Comparison of ENCODE assay signal across 11 cellular contexts in the genomic region with DNA sequence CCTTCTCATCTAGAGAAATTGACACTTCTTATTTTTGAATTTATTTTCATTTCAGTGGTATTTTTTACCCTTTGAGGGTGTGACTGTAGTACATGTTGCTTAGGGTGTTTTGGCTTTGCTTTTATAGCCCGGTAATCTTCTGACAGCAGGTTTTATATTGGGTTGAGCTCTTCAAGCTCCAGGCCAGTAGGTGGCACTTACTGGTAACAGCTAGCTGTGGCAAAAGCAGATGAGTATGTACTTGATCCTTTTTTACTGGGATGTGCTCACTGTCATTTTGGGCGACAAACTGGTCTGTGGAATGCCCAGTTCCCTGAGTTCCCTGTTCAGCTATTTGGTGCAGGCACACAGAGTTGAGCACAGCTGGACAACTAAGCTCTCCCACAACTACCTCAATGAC.
A peak's percentile ranks its signal among the peaks of the same experiment; 100 is the strongest.
DNase-seq lines count a peak whose midpoint lies in the region; TF ChIP-seq lines count a peak whose summit lies in the region.
"Had no signal": no experiment of that assay in that cellular context is flagged by ENCODE, and none has a peak within 500 bp of the region (broad histone marks: within the 10 kb centered on the region; RNA-seq: fewer than 3 reads in every experiment).

No MANE protein-coding gene starts in this region.

- peaks cover 0 to 2% of the 10 kb centered on the region in 2 donors for H3K36me3 ChIP-seq in uterus

- H3K4me3 ChIP-seq in cardiac fibroblast (replicated peaks in 1 of 2; ENCODE audit: low read depth in 2 of 2, low read length in 2 of 2) (no peak overlapping the region), retinal pigment epithelial cell (ENCODE audit: low read length) (no peak overlapping the region), uterus (no peak overlapping the region)

- TF ChIP-seq POLR2A in uterus (IDR thresholded peaks at IDR 0.05): no peak

- H3K4me1 ChIP-seq in uterus: no peaks in the 10 kb centered on the region

- no peaks in the 10 kb centered on the region for H3K9me3 ChIP-seq in uterus

- peak; percentile 1 for TF ChIP-seq CTCF in cardiac fibroblast (IDR thresholded peaks at IDR 0.05; ENCODE audit: low read depth, low read length)
- peak; percentile 23 for TF ChIP-seq CTCF in retinal pigment epithelial cell (conservative IDR thresholded peaks at IDR 0.05; ENCODE audit: low read depth, low read length)
- TF ChIP-seq CTCF in uterus (IDR thresholded peaks at IDR 0.05): no peak

- no peaks in the 10 kb centered on the region for H3K27me3 ChIP-seq in uterus

- intact Hi-C loops in uterus (cut with DNase I; ENCODE audit: low total_unique reads): no loop called here

- no peak overlapping the region for H3K27ac ChIP-seq in uterus

- peak; percentile 41 for DNase-seq in SIG-M5 treated with dmso at 0.1 percent for 504 hours (lab: John Stamatoyannopoulos, UW; ENCODE audit: unreplicated experiment)
- DNase-seq in SIG-M5 (lab: John Stamatoyannopoulos, UW): no peak
- DNase-seq in NCI-H460 (ENCODE audit: extremely low read depth, low read depth): peak; percentile 13
- peak; percentile 1 to 6 for DNase-seq in cardiac fibroblast (ENCODE audit: low read depth in 2 of 2)
- DNase-seq in retinal pigment epithelial cell (ENCODE audit: low read depth): no peak
- DNase-seq in hepatic stellate cell (ENCODE audit: low spot score): no peak
- DNase-seq in stimulated activated CD8-positive, alpha-beta memory T cell treated with anti-CD3 and anti-CD28 coated beads, Interleukin-4, amount 100 ng/mL, for 48 hours: no peak
- DNase-seq in uterus: no peak
- DNase-seq: effector memory CD4-positive, alpha-beta T cell; GOT3; KG1 had no signal

Comparison
In these comparisons a context has a peak if more than half of its experiments do, and no peak if none do; other contexts are left out.
1. DNase-seq: peak in SIG-M5 treated with dmso at 0.1 percent for 504 hours (single experiment), NCI-H460 (single experiment) and cardiac fibroblast (2 of 2); none in SIG-M5 (single experiment), retinal pigment epithelial cell (single experiment), hepatic stellate cell (single experiment), stimulated activated CD8-positive, alpha-beta memory T cell treated with anti-CD3 and anti-CD28 coated beads, Interleukin-4, amount 100 ng/mL, for 48 hours (single experiment) and uterus (0 of 2).
2. CTCF ChIP-seq: peak in cardiac fibroblast (single experiment) and retinal pigment epithelial cell (single experiment); none in uterus (0 of 4).